ENCODE assay signal across 2 cellular contexts in the genomic region with DNA sequence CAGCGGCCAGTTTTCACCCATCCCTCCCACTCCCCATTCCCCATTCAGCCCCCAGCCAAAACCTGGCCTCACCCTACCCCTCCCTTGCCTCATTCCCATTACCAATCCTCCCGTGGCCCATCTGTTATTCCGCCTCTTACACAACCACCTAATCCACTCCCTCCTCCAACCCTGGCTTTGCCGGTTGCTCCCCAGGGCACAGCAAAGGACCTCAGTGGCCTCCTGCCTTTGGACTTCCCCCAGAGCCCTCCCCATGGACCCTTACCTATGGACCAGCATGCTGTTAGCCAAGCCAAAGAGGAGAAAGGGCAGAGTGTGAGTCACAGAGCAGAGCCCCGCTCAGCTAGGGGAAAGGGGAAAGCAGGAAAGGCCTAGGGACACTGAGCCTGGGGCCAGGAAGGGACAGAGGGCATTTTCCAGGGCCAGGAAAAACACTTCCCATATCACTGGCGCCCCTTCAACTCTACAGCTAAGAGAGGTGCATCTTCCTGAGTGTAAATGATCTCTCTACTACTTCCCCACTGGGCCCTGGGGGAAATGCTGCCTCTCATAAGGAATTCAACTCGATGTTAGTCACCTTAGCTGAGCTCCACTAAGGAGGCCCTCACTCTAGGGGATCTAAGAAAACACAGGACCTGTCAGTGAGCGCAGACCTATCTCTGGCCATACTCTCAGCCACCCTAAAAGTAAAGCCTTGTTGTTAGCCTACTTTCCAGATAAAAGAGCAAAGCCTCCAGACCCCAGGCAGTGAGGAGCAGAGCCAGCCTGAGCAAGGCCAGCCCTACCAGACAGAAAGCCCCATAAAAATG.
TF ChIP-seq lines count a peak whose summit lies in the region.

No MANE protein-coding gene starts in this region.

TF ChIP-seq in WTC11, 78 proteins besides CTCF, POLR2A, EP300 and RAD21:
- no peak for TF ChIP-seq ETV6 (CRISPR knock-in tag; IDR thresholded peaks at IDR 0.05)
- no peak for TF ChIP-seq JAZF1 (CRISPR knock-in tag; IDR thresholded peaks at IDR 0.05)
- TF ChIP-seq, protein P1, sequence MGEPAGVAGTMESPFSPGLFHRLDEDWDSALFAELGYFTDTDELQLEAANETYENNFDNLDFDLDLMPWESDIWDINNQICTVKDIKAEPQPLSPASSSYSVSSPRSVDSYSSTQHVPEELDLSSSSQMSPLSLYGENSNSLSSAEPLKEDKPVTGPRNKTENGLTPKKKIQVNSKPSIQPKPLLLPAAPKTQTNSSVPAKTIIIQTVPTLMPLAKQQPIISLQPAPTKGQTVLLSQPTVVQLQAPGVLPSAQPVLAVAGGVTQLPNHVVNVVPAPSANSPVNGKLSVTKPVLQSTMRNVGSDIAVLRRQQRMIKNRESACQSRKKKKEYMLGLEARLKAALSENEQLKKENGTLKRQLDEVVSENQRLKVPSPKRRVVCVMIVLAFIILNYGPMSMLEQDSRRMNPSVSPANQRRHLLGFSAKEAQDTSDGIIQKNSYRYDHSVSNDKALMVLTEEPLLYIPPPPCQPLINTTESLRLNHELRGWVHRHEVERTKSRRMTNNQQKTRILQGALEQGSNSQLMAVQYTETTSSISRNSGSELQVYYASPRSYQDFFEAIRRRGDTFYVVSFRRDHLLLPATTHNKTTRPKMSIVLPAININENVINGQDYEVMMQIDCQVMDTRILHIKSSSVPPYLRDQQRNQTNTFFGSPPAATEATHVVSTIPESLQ (CRISPR knock-in tag; IDR thresholded peaks at IDR 0.05), result no peak
- no peak for TF ChIP-seq ZNF671 (CRISPR knock-in tag; IDR thresholded peaks at IDR 0.05)

TF ChIP-seq in HepG2, 621 proteins besides CTCF, POLR2A, EP300 and RAD21 (continues in another document):
- TF ChIP-seq, protein P2, sequence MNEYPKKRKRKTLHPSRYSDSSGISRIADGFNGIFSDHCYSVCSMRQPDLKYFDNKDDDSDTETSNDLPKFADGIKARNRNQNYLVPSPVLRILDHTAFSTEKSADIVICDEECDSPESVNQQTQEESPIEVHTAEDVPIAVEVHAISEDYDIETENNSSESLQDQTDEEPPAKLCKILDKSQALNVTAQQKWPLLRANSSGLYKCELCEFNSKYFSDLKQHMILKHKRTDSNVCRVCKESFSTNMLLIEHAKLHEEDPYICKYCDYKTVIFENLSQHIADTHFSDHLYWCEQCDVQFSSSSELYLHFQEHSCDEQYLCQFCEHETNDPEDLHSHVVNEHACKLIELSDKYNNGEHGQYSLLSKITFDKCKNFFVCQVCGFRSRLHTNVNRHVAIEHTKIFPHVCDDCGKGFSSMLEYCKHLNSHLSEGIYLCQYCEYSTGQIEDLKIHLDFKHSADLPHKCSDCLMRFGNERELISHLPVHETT (CRISPR knock-in tag; conservative IDR thresholded peaks at IDR 0.05), result 0 out of 2 replicates have a peak, but pooled peaks have one; percentile 26
- TF ChIP-seq MXI1 (IDR thresholded peaks at IDR 0.05; ENCODE audit: borderline replicate concordance, low read depth, low read length), result peak; percentile 69; the same call in 1 of the 3 replicates
- peak; percentile 67 for TF ChIP-seq ZNF143 (CRISPR knock-in tag; IDR thresholded peaks at IDR 0.05)
- peak; percentile 33 for TF ChIP-seq YY1 (IDR thresholded peaks at IDR 0.05; ENCODE audit: insufficient read depth, insufficient replicate concordance, low read depth, low read length)
- peak; percentile 89; the same call in 1 of the 2 replicates for TF ChIP-seq ZNF224 (CRISPR knock-in tag; IDR thresholded peaks at IDR 0.05)
- TF ChIP-seq, protein P3, sequence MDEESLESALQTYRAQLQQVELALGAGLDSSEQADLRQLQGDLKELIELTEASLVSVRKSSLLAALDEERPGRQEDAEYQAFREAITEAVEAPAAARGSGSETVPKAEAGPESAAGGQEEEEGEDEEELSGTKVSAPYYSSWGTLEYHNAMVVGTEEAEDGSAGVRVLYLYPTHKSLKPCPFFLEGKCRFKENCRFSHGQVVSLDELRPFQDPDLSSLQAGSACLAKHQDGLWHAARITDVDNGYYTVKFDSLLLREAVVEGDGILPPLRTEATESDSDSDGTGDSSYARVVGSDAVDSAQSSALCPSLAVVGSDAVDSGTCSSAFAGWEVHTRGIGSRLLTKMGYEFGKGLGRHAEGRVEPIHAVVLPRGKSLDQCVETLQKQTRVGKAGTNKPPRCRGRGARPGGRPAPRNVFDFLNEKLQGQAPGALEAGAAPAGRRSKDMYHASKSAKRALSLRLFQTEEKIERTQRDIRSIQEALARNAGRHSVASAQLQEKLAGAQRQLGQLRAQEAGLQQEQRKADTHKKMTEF (CRISPR knock-in tag; IDR thresholded peaks at IDR 0.05), result peak; percentile 75
- peak; percentile 92 for TF ChIP-seq SALL1 (CRISPR knock-in tag; IDR thresholded peaks at IDR 0.05)
- TF ChIP-seq FOXA3 (CRISPR knock-in tag; IDR thresholded peaks at IDR 0.05), result peak; percentile 54
- peak; percentile 75 for TF ChIP-seq POLR2AphosphoS5 (IDR thresholded peaks at IDR 0.05; ENCODE audit: low read depth, low read length)
- TF ChIP-seq, protein P4, sequence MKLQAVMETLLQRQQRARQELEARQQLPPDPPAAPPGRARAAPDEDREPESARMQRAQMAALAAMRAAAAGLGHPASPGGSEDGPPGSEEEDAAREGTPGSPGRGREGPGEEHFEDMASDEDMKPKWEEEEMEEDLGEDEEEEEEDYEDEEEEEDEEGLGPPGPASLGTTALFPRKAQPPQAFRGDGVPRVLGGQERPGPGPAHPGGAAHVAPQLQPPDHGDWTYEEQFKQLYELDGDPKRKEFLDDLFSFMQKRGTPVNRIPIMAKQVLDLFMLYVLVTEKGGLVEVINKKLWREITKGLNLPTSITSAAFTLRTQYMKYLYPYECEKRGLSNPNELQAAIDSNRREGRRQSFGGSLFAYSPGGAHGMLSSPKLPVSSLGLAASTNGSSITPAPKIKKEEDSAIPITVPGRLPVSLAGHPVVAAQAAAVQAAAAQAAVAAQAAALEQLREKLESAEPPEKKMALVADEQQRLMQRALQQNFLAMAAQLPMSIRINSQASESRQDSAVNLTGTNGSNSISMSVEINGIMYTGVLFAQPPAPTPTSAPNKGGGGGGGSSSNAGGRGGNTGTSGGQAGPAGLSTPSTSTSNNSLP (IDR thresholded peaks at IDR 0.05; ENCODE audit: low read depth, low read length), result no peak
- TF ChIP-seq ZBTB20 (CRISPR knock-in tag; IDR thresholded peaks at IDR 0.05; ENCODE audit: borderline replicate concordance, low read depth), result peak; percentile 95; the same call in 1 of the 2 replicates
- no peak; the same call in 1 of the 2 replicates for TF ChIP-seq GABPB1 (CRISPR knock-in tag; IDR thresholded peaks at IDR 0.05)
- TF ChIP-seq, protein P5, sequence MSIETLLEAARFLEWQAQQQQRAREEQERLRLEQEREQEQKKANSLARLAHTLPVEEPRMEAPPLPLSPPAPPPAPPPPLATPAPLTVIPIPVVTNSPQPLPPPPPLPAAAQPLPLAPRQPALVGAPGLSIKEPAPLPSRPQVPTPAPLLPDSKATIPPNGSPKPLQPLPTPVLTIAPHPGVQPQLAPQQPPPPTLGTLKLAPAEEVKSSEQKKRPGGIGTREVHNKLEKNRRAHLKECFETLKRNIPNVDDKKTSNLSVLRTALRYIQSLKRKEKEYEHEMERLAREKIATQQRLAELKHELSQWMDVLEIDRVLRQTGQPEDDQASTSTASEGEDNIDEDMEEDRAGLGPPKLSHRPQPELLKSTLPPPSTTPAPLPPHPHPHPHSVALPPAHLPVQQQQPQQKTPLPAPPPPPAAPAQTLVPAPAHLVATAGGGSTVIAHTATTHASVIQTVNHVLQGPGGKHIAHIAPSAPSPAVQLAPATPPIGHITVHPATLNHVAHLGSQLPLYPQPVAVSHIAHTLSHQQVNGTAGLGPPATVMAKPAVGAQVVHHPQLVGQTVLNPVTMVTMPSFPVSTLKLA (IDR thresholded peaks at IDR 0.05), result 0 out of 2 replicates have a peak, but pooled peaks have one; percentile 21
- 0 out of 2 replicates have a peak, but pooled peaks have one; percentile 18 for TF ChIP-seq SRY (CRISPR knock-in tag; IDR thresholded peaks at IDR 0.05)
- peak; percentile 86 for TF ChIP-seq SAP130 (CRISPR knock-in tag; IDR thresholded peaks at IDR 0.05; ENCODE audit: low read depth)
- peak; percentile 92 for TF ChIP-seq SPEN (CRISPR knock-in tag; IDR thresholded peaks at IDR 0.05; ENCODE audit: low read depth)
- TF ChIP-seq MAZ (IDR thresholded peaks at IDR 0.05; ENCODE audit: borderline replicate concordance, low read depth, low read length), result peak; percentile 23; the same call in 1 of the 2 replicates
- TF ChIP-seq MAZ (CRISPR knock-in tag; IDR thresholded peaks at IDR 0.05; ENCODE audit: low read depth), result no peak
- TF ChIP-seq ZSCAN29 (CRISPR knock-in tag; conservative IDR thresholded peaks at IDR 0.05), result 0 out of 2 replicates have a peak, but pooled peaks have one; percentile 47
- TF ChIP-seq TBX3 (IDR thresholded peaks at IDR 0.05; ENCODE audit: borderline replicate concordance), result 0 out of 2 replicates have a peak, but pooled peaks have one; percentile 22
- no peak for TF ChIP-seq SP1 (IDR thresholded peaks at IDR 0.05)
- peak; percentile 45; the same call in 1 of the 2 replicates for TF ChIP-seq SP1 (CRISPR knock-in tag; IDR thresholded peaks at IDR 0.05)
- TF ChIP-seq ZNF251 (CRISPR knock-in tag; IDR thresholded peaks at IDR 0.05), result no peak
- TF ChIP-seq FOSL2 (CRISPR knock-in tag; IDR thresholded peaks at IDR 0.05), result peak; percentile 92
- TF ChIP-seq KLF12 (CRISPR knock-in tag; IDR thresholded peaks at IDR 0.05; ENCODE audit: borderline replicate concordance), result 0 out of 2 replicates have a peak, but pooled peaks have one; percentile 76
- TF ChIP-seq IRF2 (CRISPR knock-in tag; IDR thresholded peaks at IDR 0.05), result peak; percentile 65; the same call in 1 of the 2 replicates
- TF ChIP-seq MEIS1 (CRISPR knock-in tag; IDR thresholded peaks at IDR 0.05; ENCODE audit: borderline replicate concordance), result peak; percentile 82; the same call in 1 of the 2 replicates
- peak; percentile 90 for TF ChIP-seq HNF4G (IDR thresholded peaks at IDR 0.05; ENCODE audit: borderline replicate concordance, low read depth, low read length)
- peak; percentile 90; the same call in 1 of the 2 replicates for TF ChIP-seq HNF4G (CRISPR knock-in tag; IDR thresholded peaks at IDR 0.05; ENCODE audit: borderline replicate concordance, low read depth)
- TF ChIP-seq GATAD1 (CRISPR knock-in tag; IDR thresholded peaks at IDR 0.05), result peak; percentile 47
- TF ChIP-seq, protein P6, sequence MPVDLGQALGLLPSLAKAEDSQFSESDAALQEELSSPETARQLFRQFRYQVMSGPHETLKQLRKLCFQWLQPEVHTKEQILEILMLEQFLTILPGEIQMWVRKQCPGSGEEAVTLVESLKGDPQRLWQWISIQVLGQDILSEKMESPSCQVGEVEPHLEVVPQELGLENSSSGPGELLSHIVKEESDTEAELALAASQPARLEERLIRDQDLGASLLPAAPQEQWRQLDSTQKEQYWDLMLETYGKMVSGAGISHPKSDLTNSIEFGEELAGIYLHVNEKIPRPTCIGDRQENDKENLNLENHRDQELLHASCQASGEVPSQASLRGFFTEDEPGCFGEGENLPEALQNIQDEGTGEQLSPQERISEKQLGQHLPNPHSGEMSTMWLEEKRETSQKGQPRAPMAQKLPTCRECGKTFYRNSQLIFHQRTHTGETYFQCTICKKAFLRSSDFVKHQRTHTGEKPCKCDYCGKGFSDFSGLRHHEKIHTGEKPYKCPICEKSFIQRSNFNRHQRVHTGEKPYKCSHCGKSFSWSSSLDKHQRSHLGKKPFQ (CRISPR knock-in tag; IDR thresholded peaks at IDR 0.05; ENCODE audit: insufficient replicate concordance), result peak; percentile 44
- no peak for TF ChIP-seq ZNF782 (CRISPR knock-in tag; IDR thresholded peaks at IDR 0.05; ENCODE audit: borderline replicate concordance)
- TF ChIP-seq SMAD3 (CRISPR knock-in tag; IDR thresholded peaks at IDR 0.05), result 0 out of 2 replicates have a peak, but pooled peaks have one; percentile 23
- TF ChIP-seq SAFB2 (CRISPR knock-in tag; IDR thresholded peaks at IDR 0.05; ENCODE audit: borderline replicate concordance, low read depth), result peak; percentile 68; the same call in 1 of the 2 replicates
- TF ChIP-seq PHF5A (CRISPR knock-in tag; IDR thresholded peaks at IDR 0.05; ENCODE audit: low read depth, unreplicated experiment), result peak; percentile 55
- TF ChIP-seq, protein P7, sequence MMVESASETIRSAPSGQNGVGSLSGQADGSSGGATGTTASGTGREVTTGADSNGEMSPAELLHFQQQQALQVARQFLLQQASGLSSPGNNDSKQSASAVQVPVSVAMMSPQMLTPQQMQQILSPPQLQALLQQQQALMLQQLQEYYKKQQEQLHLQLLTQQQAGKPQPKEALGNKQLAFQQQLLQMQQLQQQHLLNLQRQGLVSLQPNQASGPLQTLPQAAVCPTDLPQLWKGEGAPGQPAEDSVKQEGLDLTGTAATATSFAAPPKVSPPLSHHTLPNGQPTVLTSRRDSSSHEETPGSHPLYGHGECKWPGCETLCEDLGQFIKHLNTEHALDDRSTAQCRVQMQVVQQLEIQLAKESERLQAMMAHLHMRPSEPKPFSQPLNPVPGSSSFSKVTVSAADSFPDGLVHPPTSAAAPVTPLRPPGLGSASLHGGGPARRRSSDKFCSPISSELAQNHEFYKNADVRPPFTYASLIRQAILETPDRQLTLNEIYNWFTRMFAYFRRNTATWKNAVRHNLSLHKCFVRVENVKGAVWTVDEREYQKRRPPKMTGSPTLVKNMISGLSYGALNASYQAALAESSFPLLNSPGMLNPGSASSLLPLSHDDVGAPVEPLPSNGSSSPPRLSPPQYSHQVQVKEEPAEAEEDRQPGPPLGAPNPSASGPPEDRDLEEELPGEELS (CRISPR knock-in tag; IDR thresholded peaks at IDR 0.05), result peak; percentile 56
- peak; percentile 28; the same call in 1 of the 2 replicates for TF ChIP-seq BCL6 (CRISPR knock-in tag; IDR thresholded peaks at IDR 0.05)
- TF ChIP-seq ZNF615 (CRISPR knock-in tag; IDR thresholded peaks at IDR 0.05; ENCODE audit: borderline replicate concordance), result peak; percentile 66; the same call in 1 of the 2 replicates
- TF ChIP-seq ZMYM4 (CRISPR knock-in tag; IDR thresholded peaks at IDR 0.05), result 0 out of 2 replicates have a peak, but pooled peaks have one; percentile 60
- peak; percentile 74; the same call in 1 of the 2 replicates for TF ChIP-seq NCOR1 (IDR thresholded peaks at IDR 0.05; ENCODE audit: borderline replicate concordance, low read length)
- TF ChIP-seq HNF4A (CRISPR knock-in tag; IDR thresholded peaks at IDR 0.05), result peak; percentile 93
- peak; percentile 81 for TF ChIP-seq HDAC1 (CRISPR knock-in tag; IDR thresholded peaks at IDR 0.05)
- TF ChIP-seq REXO4 (CRISPR knock-in tag; IDR thresholded peaks at IDR 0.05; ENCODE audit: borderline replicate concordance), result no peak
- peak; percentile 69 for TF ChIP-seq HDAC2 (CRISPR knock-in tag; IDR thresholded peaks at IDR 0.05)
- no peak for TF ChIP-seq EED (CRISPR knock-in tag; IDR thresholded peaks at IDR 0.05)
- TF ChIP-seq ZNF775 (CRISPR knock-in tag; IDR thresholded peaks at IDR 0.05; ENCODE audit: borderline replicate concordance), result 0 out of 2 replicates have a peak, but pooled peaks have one; percentile 24
